ENCODE assay signal across 1 cellular context in genomic region chr3:2657408-2657807, GRCh38.
TF ChIP-seq lines count a peak whose summit lies in the region.

No MANE protein-coding gene starts in this region.

TF ChIP-seq in IMR-90, 13 proteins besides CTCF, POLR2A, EP300 and RAD21:
- TF ChIP-seq BHLHE40 (IDR thresholded peaks at IDR 0.05; ENCODE audit: low read depth, low read length) (peak; percentile 21; the same call in 1 of the 2 replicates), FOS (IDR thresholded peaks at IDR 0.05; ENCODE audit: low read depth, low read length) (peak; percentile 92), NFE2L2 (IDR thresholded peaks at IDR 0.05; ENCODE audit: low read depth, low read length) (peak; percentile 42; the same call in 1 of the 2 replicates), MXI1 (IDR thresholded peaks at IDR 0.05; ENCODE audit: borderline replicate concordance, low read depth, low read length) (no peak)
